Comparison of ENCODE assay signal across 31 cellular contexts in genomic region chr19:42292963-42293362, GRCh38. TPM values are rescaled to one million over a fixed set of nuclear protein-coding genes. Genes with fewer than 3 reads are reported as not detected.
DNase-seq lines count a peak whose midpoint lies in the region; ATAC-seq and TF ChIP-seq lines count a peak whose summit lies in the region.
"Had no signal": no experiment of that assay in that cellular context is flagged by ENCODE, and none has a peak within 500 bp of the region (broad histone marks: within the 10 kb centered on the region; RNA-seq: fewer than 3 reads in every experiment).

No MANE protein-coding gene starts in this region.

- POLR2A ChIA-PET in RWPE1 (lab: Yijun Ruan, JAX; ENCODE audit: low non-redundant PET): no interaction called here

- H3K27me3 Mint-ChIP-seq in glutamatergic neuron (ENCODE audit: unreplicated experiment) (peaks cover 6% of the 10 kb centered on the region), progenitor cell of endocrine pancreas (no peaks in the 10 kb centered on the region)
- H3K27me3 Mint-ChIP-seq: CD4-positive, alpha-beta memory T cell had no signal

- ATAC-seq in heart right ventricle: no peak
- ATAC-seq: HepG2, K562 had no signal

- peaks cover 4% of the 10 kb centered on the region for H3K4me1 Mint-ChIP-seq in glutamatergic neuron (ENCODE audit: low read depth, unreplicated experiment)
- H3K4me1 Mint-ChIP-seq in progenitor cell of endocrine pancreas (ENCODE audit: low read depth): no peaks in the 10 kb centered on the region

- H3K36me3 Mint-ChIP-seq in glutamatergic neuron (ENCODE audit: unreplicated experiment): peaks cover 4% of the 10 kb centered on the region
- peaks cover 16% of the 10 kb centered on the region for H3K36me3 Mint-ChIP-seq in progenitor cell of endocrine pancreas (ENCODE audit: insufficient read depth)

- H3K36me3 ChIP-seq in cardiac muscle cell (peaks cover 35% of the 10 kb centered on the region), heart right ventricle (peaks cover 0 to 91% (median 54%) of the 10 kb centered on the region in 9 donors)

- H3K9me3 ChIP-seq in cardiac muscle cell (ENCODE audit: low read depth) (no peaks in the 10 kb centered on the region), heart right ventricle (no peaks in the 10 kb centered on the region)
- H3K9me3 ChIP-seq: SK-N-SH had no signal

- CTCF ChIA-PET in RWPE1 (lab: Yijun Ruan, JAX): interaction anchor here (1.0 kb wide), 1 partner anchor 13 kb away, joined by 3 read pairs; no protein-coding TSS in a partner anchor

- H3K4me3 ChIP-seq in cardiac muscle cell (no peak overlapping the region), heart right ventricle (no peak overlapping the region)
- H3K4me3 ChIP-seq: K562 had no signal

- no peak overlapping the region for H3K4me3 Mint-ChIP-seq in glutamatergic neuron (ENCODE audit: unreplicated experiment)
- no peak overlapping the region for H3K4me3 Mint-ChIP-seq in progenitor cell of endocrine pancreas (ENCODE audit: low read depth)
- H3K4me3 Mint-ChIP-seq: CD4-positive, alpha-beta memory T cell; HFFc6 had no signal

- no peaks in the 10 kb centered on the region for H3K4me1 ChIP-seq in cardiac muscle cell (ENCODE audit: low read depth)
- H3K4me1 ChIP-seq in heart right ventricle: no peaks in the 10 kb centered on the region

- peak overlapping the region; percentile 17 for H3K27ac ChIP-seq in cardiac muscle cell
- no peak overlapping the region for H3K27ac ChIP-seq in heart right ventricle
- peak overlapping the region; percentile 100 for H3K27ac ChIP-seq in RWPE1

- no peak for TF ChIP-seq CTCF in cardiac muscle cell (IDR thresholded peaks at IDR 0.05; ENCODE audit: low read depth, low read length)
- no peak for TF ChIP-seq CTCF in heart right ventricle (IDR thresholded peaks at IDR 0.05)
- no peak for TF ChIP-seq CTCF in RWPE1 (conservative IDR thresholded peaks at IDR 0.05; ENCODE audit: low read depth)
- no peak for TF ChIP-seq CTCF in glutamatergic neuron (IDR thresholded peaks at IDR 0.05; ENCODE audit: partially characterized antibody, unreplicated experiment)
- no peak for TF ChIP-seq CTCF in progenitor cell of endocrine pancreas (IDR thresholded peaks at IDR 0.05; ENCODE audit: unreplicated experiment)

- 90 to 91% methylated on average over 14 of the region's 14 CpGs for WGBS in heart right ventricle, 2 donors

- H3K27me3 ChIP-seq in cardiac muscle cell: no peaks in the 10 kb centered on the region
- no peaks in the 10 kb centered on the region for H3K27me3 ChIP-seq in heart right ventricle

- peaks cover 15% of the 10 kb centered on the region for H3K9me3 Mint-ChIP-seq in glutamatergic neuron (ENCODE audit: unreplicated experiment)
- no peaks in the 10 kb centered on the region for H3K9me3 Mint-ChIP-seq in progenitor cell of endocrine pancreas (ENCODE audit: low read depth)
- H3K9me3 Mint-ChIP-seq: CD4-positive, alpha-beta memory T cell; HFFc6 had no signal

- DNase-seq in cardiac muscle cell (ENCODE audit: low read depth in 1 of 2, low spot score in 1 of 2): no peak
- DNase-seq in heart right ventricle: no peak
- no peak for DNase-seq in RWPE1 (ENCODE audit: low spot score)
- peak; percentile 14 for DNase-seq in glutamatergic neuron
- DNase-seq in progenitor cell of endocrine pancreas (ENCODE audit: low spot score, unreplicated experiment): no peak
- DNase-seq in activated gamma-delta T cell treated with Interleukin-2 at 50 U/mL for 16 hours: no peak
- no peak for DNase-seq in stimulated activated CD4-positive, alpha-beta T cell treated with anti-CD3 and anti-CD28 coated beads, Interleukin-4, amount 100 ng/mL, for 4 hours
- DNase-seq in NOMO-1 (lab: John Stamatoyannopoulos, UW; ENCODE audit: unreplicated experiment in 2 of 2): no peak
- DNase-seq: C1 segment of cervical spinal cord, COR-L47, DMS79, EL, GDM1, HFFc6, Kasumi-1, MV-4-11, NCI-H1105, NCI-H1436 treated with DMSO at 0.1 percent for 48 hours, NCI-H187 treated with DMSO at 0.1 percent for 48 hours, NCI-H2107, NCI-H524, NCI-H774, RPMI8226, SIG-M5, SK-N-SH, SW 1271 had no signal

- intact Hi-C loops in heart right ventricle (cut with DNase I): loop anchor here in 3 of 10 donors (5.0 to 10.0 kb wide), 2 partner anchors 46 to 158 kb away; partner anchors contain the start of gene POU2F2 (in 1 of the 3)

- H3K27ac Mint-ChIP-seq in glutamatergic neuron (ENCODE audit: unreplicated experiment) (no peak overlapping the region), progenitor cell of endocrine pancreas (peak overlapping the region; percentile 93)
- H3K27ac Mint-ChIP-seq: HFFc6 had no signal

RNA-seq across cellular contexts. Expression of gene PRR19, which starts 9.0 kb away (rescaled TPM):
- 1.3 and 1.4 TPM in 2 replicates for total RNA-seq in cardiac muscle cell
- 0.16 and 2.9 TPM in 2 replicates for polyA plus RNA-seq in cardiac muscle cell
- total RNA-seq in heart right ventricle: under 1 TPM in 4 of 10 donors, not detected in 6; 0.16 to 0.21 (median 0.19) TPM
- polyA plus RNA-seq in heart right ventricle: under 1 TPM in 1 of 2 donors, not detected in 1; 0.16 TPM
- 1.6 TPM for total RNA-seq in glutamatergic neuron (ENCODE audit: unreplicated experiment)
- 3.2 and 3.4 TPM in 2 replicates for total RNA-seq in progenitor cell of endocrine pancreas

RNA-seq across cellular contexts. Expression of gene PAFAH1B3, which starts 9.5 kb away (rescaled TPM):
- total RNA-seq in cardiac muscle cell (91.2 and 144 TPM in 2 replicates), heart right ventricle (1 to 10 TPM; 1.2 to 5.9 (median 2.6) TPM), glutamatergic neuron (ENCODE audit: unreplicated experiment) (199 TPM), progenitor cell of endocrine pancreas (144 and 157 TPM in 2 replicates)
- polyA plus RNA-seq in cardiac muscle cell (87.9 and 131 TPM in 2 replicates), heart right ventricle (10 to 100 TPM in 1 of 2 donors, 1 to 10 TPM in 1; 5.0 to 10.4 TPM)

RNA-seq across cellular contexts. Expression of gene TMEM145, which starts 20.1 kb away (rescaled TPM):
- total RNA-seq in cardiac muscle cell (0.18 and 3.7 TPM in 2 replicates), heart right ventricle (1 to 10 TPM in 1 of 10 donors, under 1 TPM in 4, not detected in 5; 0.15 to 1.0 (median 0.49) TPM), glutamatergic neuron (ENCODE audit: unreplicated experiment) (24.7 TPM), progenitor cell of endocrine pancreas (1.9 and 2.0 TPM in 2 replicates)
- polyA plus RNA-seq in cardiac muscle cell (0.47 and 3.8 TPM in 2 replicates), heart right ventricle (1 to 10 TPM in 1 of 2 donors, under 1 TPM in 1; 0.32 to 1.0 TPM)
- total RNA-seq: CD4-positive, alpha-beta memory T cell; M059J had no signal
- polyA plus RNA-seq: AG04450; CD4-positive, alpha-beta memory T cell had no signal

RNA-seq across cellular contexts. Expression of gene CIC, which starts 23.9 kb away (rescaled TPM):
- total RNA-seq in cardiac muscle cell (55.5 and 62.9 TPM in 2 replicates), heart right ventricle (10 to 100 TPM; 27.9 to 42.0 (median 32.0) TPM), glutamatergic neuron (ENCODE audit: unreplicated experiment) (150 TPM), progenitor cell of endocrine pancreas (86.0 and 87.2 TPM in 2 replicates)
- polyA plus RNA-seq in cardiac muscle cell (18.1 and 18.7 TPM in 2 replicates), heart right ventricle (10 to 100 TPM; 17.6 to 39.8 TPM)

RNA-seq across cellular contexts. Expression of gene MEGF8, which starts 32.5 kb away (rescaled TPM):
- total RNA-seq in cardiac muscle cell (81.9 and 102 TPM in 2 replicates), heart right ventricle (10 to 100 TPM; 33.4 to 44.6 (median 40.4) TPM), glutamatergic neuron (ENCODE audit: unreplicated experiment) (72.8 TPM), progenitor cell of endocrine pancreas (51.9 and 61.7 TPM in 2 replicates)
- polyA plus RNA-seq in cardiac muscle cell (18.5 and 23.9 TPM in 2 replicates), heart right ventricle (10 to 100 TPM; 10.2 to 16.3 TPM)

Comparison
In these comparisons a context has a peak if more than half of its experiments do, and no peak if none do; other contexts are left out.
1. H3K27ac ChIP-seq: peak in cardiac muscle cell (single experiment) and RWPE1 (single experiment); none in heart right ventricle (0 of 10).
2. RNA of gene PAFAH1B3, which starts 9.5 kb away (total RNA-seq): 199 TPM in glutamatergic neuron (single experiment), 144 to 157 TPM in progenitor cell of endocrine pancreas and 91.2 to 144 TPM in cardiac muscle cell; 1.2 to 5.9 TPM in heart right ventricle; every median in the first group is over 10 times any median in the second.